ENCODE assay signal across 21 cellular contexts in genomic region chr12:67617619-67618018, GRCh38. TPM values are rescaled to one million over a fixed set of nuclear protein-coding genes. Genes with fewer than 3 reads are reported as not detected.
DNase-seq lines count a peak whose midpoint lies in the region; ATAC-seq and TF ChIP-seq lines count a peak whose summit lies in the region.
"Had no signal": no experiment of that assay in that cellular context is flagged by ENCODE, and none has a peak within 500 bp of the region (broad histone marks: within the 10 kb centered on the region; RNA-seq: fewer than 3 reads in every experiment).

No MANE protein-coding gene starts in this region.

- peak overlapping the region; percentile 34 to 70 for H3K18ac ChIP-seq in mesenchymal stem cell (ENCODE audit: low read depth in 1 of 2, low read length in 2 of 2)

- H3K4me1 ChIP-seq in GM23338 (ENCODE audit: insufficient read depth) (no peaks in the 10 kb centered on the region), mesenchymal stem cell (ENCODE audit: control insufficient read depth, insufficient read depth, low read depth, low read length) (peaks cover 2% of the 10 kb centered on the region)
- H3K4me1 ChIP-seq: body of pancreas, right lobe of liver, suprapubic skin had no signal

- ATAC-seq in GM23338, result no peak
- ATAC-seq: body of pancreas, right lobe of liver had no signal

- no peaks in the 10 kb centered on the region for H4K20me1 ChIP-seq in GM23338 (replicated peaks; ENCODE audit: insufficient read depth)

- POLR2A ChIA-PET in RWPE1 (lab: Yijun Ruan, JAX; ENCODE audit: low non-redundant PET), result no interaction called here

- H2AFZ ChIP-seq in GM23338 (peak overlapping the region; percentile 88), mesenchymal stem cell (ENCODE audit: low read depth, low read length) (peak overlapping the region; percentile 77)

- CTCF ChIA-PET in RWPE1 (lab: Yijun Ruan, JAX), result interaction anchor here (0.6 kb wide), 1 partner anchor 1648 kb away, joined by 7 read pairs; no protein-coding TSS in a partner anchor

- no peak overlapping the region for H3K9ac ChIP-seq in mesenchymal stem cell (ENCODE audit: low read length)

- peak overlapping the region; percentile 41 for H4K8ac ChIP-seq in mesenchymal stem cell (ENCODE audit: low read length)

- H3K27ac Mint-ChIP-seq in GM23338, result no peak overlapping the region
- H3K27ac Mint-ChIP-seq: activated T-cell treated with anti-CD3 and anti-CD28 coated beads, Interleukin-2, amount 50 U/mL, for 24 hours had no signal

- in situ Hi-C loops in brain microvascular endothelial cell (cut with HindIII; ENCODE audit: low pct_ligation_motif_present, low sequenced_read_pairs), result no loop called here

- peak overlapping the region; percentile 19 for H2BK120ac ChIP-seq in mesenchymal stem cell (ENCODE audit: low read depth, low read length)

- peaks cover 5% of the 10 kb centered on the region; the same call in 1 of the 3 replicates for H3K9me3 Mint-ChIP-seq in GM23338
- H3K9me3 Mint-ChIP-seq: activated T-cell treated with anti-CD3 and anti-CD28 coated beads, Interleukin-2, amount 50 U/mL, for 24 hours had no signal

- no peak for TF ChIP-seq CTCF in GM23338 (conservative IDR thresholded peaks at IDR 0.05; ENCODE audit: low read depth in 2 of 2)
- TF ChIP-seq CTCF in brain microvascular endothelial cell (IDR thresholded peaks at IDR 0.05; ENCODE audit: low read depth, low read length, missing control alignments), result no peak
- TF ChIP-seq CTCF in RWPE1 (conservative IDR thresholded peaks at IDR 0.05; ENCODE audit: low read depth), result no peak

- no peak overlapping the region for H3K23ac ChIP-seq in mesenchymal stem cell (ENCODE audit: low read length in 2 of 2)

- no peak overlapping the region for H2BK12ac ChIP-seq in mesenchymal stem cell (ENCODE audit: low read length in 2 of 2)

- H2BK15ac ChIP-seq in mesenchymal stem cell (ENCODE audit: low read depth, poor library complexity, severe bottlenecking), result no peak overlapping the region

- H3K27me3 ChIP-seq in GM23338 (ENCODE audit: insufficient read depth), result no peaks in the 10 kb centered on the region
- no peaks in the 10 kb centered on the region for H3K27me3 ChIP-seq in mesenchymal stem cell (ENCODE audit: control insufficient read depth in 1 of 2, insufficient read depth in 1 of 2, low read length in 2 of 2)
- no peaks in the 10 kb centered on the region for H3K27me3 ChIP-seq in brain microvascular endothelial cell (replicated peaks)
- H3K27me3 ChIP-seq: body of pancreas, right lobe of liver, suprapubic skin had no signal

- no peak overlapping the region for H2AK5ac ChIP-seq in mesenchymal stem cell (ENCODE audit: low read length, severe bottlenecking)

- no peak overlapping the region for H4K91ac ChIP-seq in mesenchymal stem cell (ENCODE audit: low read length)

- H3K27me3 Mint-ChIP-seq in GM23338 (ENCODE audit: insufficient read depth, low read depth, poor library complexity), result no peaks in the 10 kb centered on the region
- H3K27me3 Mint-ChIP-seq: activated T-cell treated with anti-CD3 and anti-CD28 coated beads, Interleukin-2, amount 50 U/mL, for 24 hours had no signal

- H3K4ac ChIP-seq in mesenchymal stem cell (ENCODE audit: low read depth in 1 of 2, low read length in 2 of 2), result no peak overlapping the region

- H3K4me1 Mint-ChIP-seq in GM23338, result peaks cover 7% of the 10 kb centered on the region; the same call in 2 of the 3 replicates

- no peaks in the 10 kb centered on the region for H3K79me1 ChIP-seq in mesenchymal stem cell (replicated peaks; ENCODE audit: low read length, poor library complexity, severe bottlenecking)

- H3K14ac ChIP-seq in mesenchymal stem cell (ENCODE audit: low read length in 2 of 2), result no peak overlapping the region

- H3K9me3 ChIP-seq in mesenchymal stem cell (ENCODE audit: control insufficient read depth, low read length), result no peaks in the 10 kb centered on the region
- H3K9me3 ChIP-seq: body of pancreas, right lobe of liver, suprapubic skin had no signal

- H3K79me2 ChIP-seq in GM23338 (replicated peaks; ENCODE audit: insufficient read depth), result no peaks in the 10 kb centered on the region

- DNase-seq in GM23338 (ENCODE audit: low spot score), result peak; percentile 25
- peak; percentile 26 for DNase-seq in astrocyte of the hippocampus (ENCODE audit: low read depth, low spot score)
- no peak for DNase-seq in mesenchymal stem cell
- peak; percentile 43 for DNase-seq in renal cortical epithelial cell (ENCODE audit: low read depth)
- DNase-seq in brain microvascular endothelial cell, result no peak
- DNase-seq in DMS 273 treated with DMSO at 0.1 percent for 48 hours (lab: John Stamatoyannopoulos, UW), result no peak
- no peak for DNase-seq in activated CD4-positive, CD25-positive, alpha-beta regulatory T cell (lab: John Stamatoyannopoulos, UW)
- DNase-seq in RWPE1 (ENCODE audit: low spot score), result no peak
- DNase-seq: activated CD4-positive, alpha-beta T cell treated with anti-CD3 and anti-CD28 coated beads for 4 hours; activated gamma-delta T cell; activated T-cell treated with anti-CD3 and anti-CD28 coated beads, Interleukin-2, amount 50 U/mL, for 24 hours; body of pancreas; Calu3; right lobe of liver; RPMI8226; stimulated activated CD4-positive, alpha-beta T cell treated with anti-CD3 and anti-CD28 coated beads, Interleukin-15, amount 100 ng/mL, for 24 hours; stimulated activated naive CD4-positive, alpha-beta T cell; T-helper 1 cell had no signal

- H3K4me2 ChIP-seq in GM23338, result no peak overlapping the region
- no peak overlapping the region for H3K4me2 ChIP-seq in mesenchymal stem cell (ENCODE audit: low read length, poor library complexity, severe bottlenecking)

- no peaks in the 10 kb centered on the region for H3K36me3 ChIP-seq in GM23338 (ENCODE audit: insufficient read depth)
- H3K36me3 ChIP-seq in mesenchymal stem cell (ENCODE audit: control insufficient read depth in 1 of 2, insufficient read depth in 2 of 2, low read depth in 1 of 2, low read length in 2 of 2), result no peaks in the 10 kb centered on the region
- no peaks in the 10 kb centered on the region for H3K36me3 ChIP-seq in brain microvascular endothelial cell (replicated peaks)
- H3K36me3 ChIP-seq: right lobe of liver, suprapubic skin had no signal

- 0 out of 2 replicates have a peak, but pooled peaks cover 8% of the 10 kb centered on the region for H3K9me2 ChIP-seq in GM23338 (ENCODE audit: insufficient read depth)

- 94% methylated on average over 3 of the region's 3 CpGs for WGBS in mesenchymal stem cell

- H3K4me3 ChIP-seq in GM23338 (no peak overlapping the region), mesenchymal stem cell (ENCODE audit: insufficient read depth in 1 of 2, low read depth in 1 of 2, low read length in 2 of 2) (no peak overlapping the region), brain microvascular endothelial cell (ENCODE audit: low read depth, low read length) (no peak overlapping the region)
- H3K4me3 ChIP-seq: body of pancreas, lung, right lobe of liver, suprapubic skin had no signal

- no peaks in the 10 kb centered on the region for H3F3A ChIP-seq in GM23338 (replicated peaks; ENCODE audit: low read depth)

- H3K36me3 Mint-ChIP-seq in GM23338 (ENCODE audit: low read depth), result 0 out of 3 replicates have a peak, but pooled peaks cover 2% of the 10 kb centered on the region

- H2BK5ac ChIP-seq in mesenchymal stem cell (ENCODE audit: low read depth, low read length, poor library complexity, severe bottlenecking), result no peak overlapping the region

- H3K27ac ChIP-seq in GM23338 (ENCODE audit: low read depth) (no peak overlapping the region), mesenchymal stem cell (ENCODE audit: low read length, poor library complexity, severe bottlenecking) (peak overlapping the region; percentile 45), brain microvascular endothelial cell (no peak overlapping the region), RWPE1 (no peak overlapping the region)
- H3K27ac ChIP-seq: body of pancreas, C4-2B, right lobe of liver, suprapubic skin had no signal

- H3K4me3 Mint-ChIP-seq in GM23338, result no peak overlapping the region
- H3K4me3 Mint-ChIP-seq: activated T-cell treated with anti-CD3 and anti-CD28 coated beads, Interleukin-2, amount 50 U/mL, for 24 hours had no signal

TF ChIP-seq in GM23338, 12 proteins besides CTCF, POLR2A, EP300 and RAD21 (continues in another document):
- no peak for TF ChIP-seq NANOG (IDR thresholded peaks at IDR 0.05; ENCODE audit: borderline replicate concordance)
- TF ChIP-seq JUNB (IDR thresholded peaks at IDR 0.05; ENCODE audit: unreplicated experiment), result no peak

RNA-seq across cellular contexts. Expression of gene DYRK2, which starts 30.9 kb away (rescaled TPM):
- total RNA-seq in GM23338 (2014; rRNA removed; shearing (Covaris generic)), result 30.4 and 34.1 TPM in 2 replicates
- polyA plus RNA-seq in GM23338 (2016; fragmentation: Nextera tagmentation; extraction: Ambion mirVana), result 6.9 and 7.1 TPM in 2 replicates
- polyA plus RNA-seq in mesenchymal stem cell (2013, experiment 1 of 2), result 16.8 TPM
- 16.8 TPM for polyA plus RNA-seq in mesenchymal stem cell (2013, experiment 2 of 2)
- 35.1 and 81.7 TPM in 2 replicates for total RNA-seq in renal cortical epithelial cell

Comparison
In these comparisons a context has a peak if more than half of its experiments do, and no peak if none do; other contexts are left out.
1. DNase-seq: peak in GM23338 (single experiment), astrocyte of the hippocampus (single experiment) and renal cortical epithelial cell (single experiment); none in mesenchymal stem cell (single experiment), brain microvascular endothelial cell (single experiment), DMS 273 treated with DMSO at 0.1 percent for 48 hours (single experiment), activated CD4-positive, CD25-positive, alpha-beta regulatory T cell (0 of 4) and RWPE1 (single experiment).